ENCODE assay signal across 29 cellular contexts in genomic region chr14:99674064-99674650, GRCh38. TPM values are rescaled to one million over a fixed set of nuclear protein-coding genes. Genes with fewer than 3 reads are reported as not detected.
"Had no signal": no experiment of that assay in that cellular context is flagged by ENCODE, and none has a peak within 500 bp of the region (broad histone marks: within the 10 kb centered on the region; RNA-seq: fewer than 3 reads in every experiment).

No MANE protein-coding gene starts in this region.

- H3K4me3 Mint-ChIP-seq: activated B cell treated with CpG ODN at 0.5 μM for 24 hours; activated naive CD8-positive, alpha-beta T cell treated with anti-CD3 and anti-CD28 coated beads for 36 hours; brain; effector memory CD8-positive, alpha-beta T cell; natural killer cell treated with Interleukin-12 subunit alpha and Interleukin-12 subunit beta and Interleukin-15 and Interleukin-18, amount 100 ng/mL, for 72 hours; T-helper 2 cell treated with Interferon-gamma antibody and Interleukin-4, amounts not matched to agents 5 μg/mL and 100 μg/mL, for 36 hours had no signal

- H3K36me3 ChIP-seq: adrenal gland, ascending aorta, cardiac muscle cell, pancreas, upper lobe of right lung had no signal

- H3K4me2 ChIP-seq: smooth muscle cell had no signal

- DNase-seq: activated B cell treated with CpG ODN at 0.5 μM for 24 hours; activated CD4-positive, alpha-beta T cell treated with anti-CD3 and anti-CD28 coated beads for 4 hours; activated CD4-positive, alpha-beta T cell treated with anti-CD3 and anti-CD28 coated beads, Interleukin-2, amount 50 U/mL, for 48 hours; activated CD8-positive, alpha-beta memory T cell treated with anti-CD3 and anti-CD28 coated beads for 24 hours; activated effector memory CD4-positive, alpha-beta T cell treated with Interleukin-2 at 50 U/mL for 16 hours; activated naive CD4-positive, alpha-beta T cell treated with Interleukin-2 at 50 U/mL for 16 hours; activated naive CD8-positive, alpha-beta T cell treated with anti-CD3 and anti-CD28 coated beads for 36 hours; adrenal gland; cortex of kidney; effector memory CD8-positive, alpha-beta T cell; foreskin fibroblast; left cardiac atrium; left ventricle myocardium superior; mucosa of descending colon; psoas muscle; stimulated activated CD4-positive, alpha-beta T cell treated with anti-CD3 and anti-CD28 coated beads, Interleukin-15, amount 100 ng/mL, for 24 hours; stimulated activated CD4-positive, alpha-beta T cell treated with anti-CD3 and anti-CD28 coated beads, Interleukin-2, amount 100 ng/mL, for 24 hours; stimulated activated naive CD4-positive, alpha-beta T cell treated with Interleukin-2 at 50 U/mL for 16 hours; T-helper 1 cell; upper lobe of right lung had no signal

- H3K27ac Mint-ChIP-seq: activated B cell treated with CpG ODN at 0.5 μM for 24 hours; activated naive CD8-positive, alpha-beta T cell treated with anti-CD3 and anti-CD28 coated beads for 36 hours; natural killer cell treated with Interleukin-12 subunit alpha and Interleukin-12 subunit beta and Interleukin-15 and Interleukin-18, amount 100 ng/mL, for 72 hours; T-helper 2 cell treated with Interferon-gamma antibody and Interleukin-4, amounts not matched to agents 5 μg/mL and 100 μg/mL, for 36 hours had no signal

- H3K4me1 ChIP-seq: adrenal gland, ascending aorta, pancreas, psoas muscle, upper lobe of right lung had no signal

- H3K27me3 ChIP-seq: adrenal gland, ascending aorta, cardiac muscle cell, pancreas, upper lobe of right lung had no signal

- H3K4me3 ChIP-seq: adrenal gland, ascending aorta, cardiac muscle cell, heart left ventricle, mucosa of descending colon, pancreas, psoas muscle, smooth muscle cell, upper lobe of right lung had no signal

- H3K9me3 ChIP-seq: adrenal gland, pancreas, psoas muscle, upper lobe of right lung had no signal

- ATAC-seq: effector memory CD8-positive, alpha-beta T cell; esophagus mucosa; heart left ventricle; left cardiac atrium; left ventricle myocardium superior; mucosa of descending colon; natural killer cell treated with Interleukin-12 subunit alpha and Interleukin-12 subunit beta and Interleukin-15 and Interleukin-18, amount 100 ng/mL, for 72 hours; pancreas; psoas muscle; upper lobe of right lung had no signal

- H3K27ac ChIP-seq: adrenal gland, ascending aorta, cardiac muscle cell, heart left ventricle, pancreas, psoas muscle, upper lobe of right lung had no signal

- H3K9me3 Mint-ChIP-seq: natural killer cell treated with Interleukin-12 subunit alpha and Interleukin-12 subunit beta and Interleukin-15 and Interleukin-18, amount 100 ng/mL, for 72 hours had no signal

RNA-seq across cellular contexts. Expression of gene CYP46A1, which starts 9.9 kb away (rescaled TPM):
- total RNA-seq: activated B cell treated with CpG ODN at 0.5 μM for 24 hours, ascending aorta, esophagus mucosa had no signal

RNA-seq across cellular contexts. Expression of gene HHIPL1, which starts 29.2 kb away (rescaled TPM):
- total RNA-seq: activated B cell treated with CpG ODN at 0.5 μM for 24 hours; natural killer cell treated with Interleukin-12 subunit alpha and Interleukin-12 subunit beta and Interleukin-15 and Interleukin-18, amount 100 ng/mL, for 72 hours had no signal
